Comparison of ENCODE assay signal across 26 cellular contexts in genomic region chr10:22071332-22071731, GRCh38.
"Had no signal": no experiment of that assay in that cellular context is flagged by ENCODE, and none has a peak within 500 bp of the region (broad histone marks: within the 10 kb centered on the region; RNA-seq: fewer than 3 reads in every experiment).

No MANE protein-coding gene starts in this region.

- ATAC-seq: effector memory CD8-positive, alpha-beta T cell; esophagus mucosa; gastrocnemius medialis; heart right ventricle; left cardiac atrium; left lung; left ventricle myocardium superior; lower lobe of right lung; mucosa of descending colon had no signal

- H3K27ac ChIP-seq: colonic mucosa, epithelial cell of prostate, esophagus squamous epithelium, gastrocnemius medialis, heart right ventricle, left lung, lower lobe of right lung had no signal

- H3K27me3 ChIP-seq: colonic mucosa, esophagus squamous epithelium, gastrocnemius medialis, heart right ventricle, left lung had no signal

- H3K9me3 ChIP-seq: colonic mucosa, gastrocnemius medialis had no signal

- H3K36me3 ChIP-seq: colonic mucosa, esophagus squamous epithelium, gastrocnemius medialis, heart right ventricle, left lung, lower lobe of right lung had no signal

- H3K4me3 ChIP-seq: colonic mucosa, esophagus squamous epithelium, gastrocnemius medialis, heart right ventricle, left lung, lower lobe of right lung, mucosa of descending colon had no signal

- FAIRE-seq: endometrium, islet of Langerhans, keratinocyte had no signal

- H3K4me1 ChIP-seq: colonic mucosa, esophagus squamous epithelium, gastrocnemius medialis, heart right ventricle, left lung, lower lobe of right lung had no signal

- DNase-seq: colonic mucosa; cortex of kidney; effector CD8-positive, alpha-beta T cell; effector memory CD8-positive, alpha-beta T cell; endodermal cell; erythroblast; esophagus squamous epithelium; foreskin fibroblast; foreskin melanocyte; gastrocnemius medialis; glutamatergic neuron; head of caudate nucleus; heart right ventricle; hippocampal formation; left cardiac atrium; left lung; left ventricle myocardium superior; lower lobe of right lung; mesenchymal stem cell; mucosa of descending colon; naive B cell had no signal
